18 cellular contexts compared by ENCODE assay signal in the genomic region with DNA sequence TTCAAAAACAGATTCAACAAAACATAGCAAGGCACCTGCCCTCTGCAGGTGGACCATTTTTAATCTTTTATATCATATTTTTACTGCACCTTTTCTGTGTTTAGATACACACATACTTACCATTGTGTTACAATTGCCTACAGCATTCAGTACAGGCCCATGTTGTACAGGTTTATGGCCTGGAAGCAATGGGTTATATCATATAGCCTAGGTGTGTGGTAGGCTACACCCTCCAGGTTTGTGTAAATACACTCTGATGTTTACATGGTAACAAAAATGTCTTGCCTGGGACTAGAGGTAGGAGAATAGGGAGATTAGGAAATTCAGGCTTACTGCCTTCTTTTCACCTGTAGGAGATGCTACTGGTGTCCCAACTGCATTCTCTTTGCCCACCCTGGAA. TPM values are rescaled to one million over a fixed set of nuclear protein-coding genes. Genes with fewer than 3 reads are reported as not detected.
A peak's percentile ranks its signal among the peaks of the same experiment; 100 is the strongest.
DNase-seq lines count a peak whose midpoint lies in the region; ATAC-seq, FAIRE-seq and TF ChIP-seq lines count a peak whose summit lies in the region.
"Had no signal": no experiment of that assay in that cellular context is flagged by ENCODE, and none has a peak within 500 bp of the region (broad histone marks: within the 10 kb centered on the region; RNA-seq: fewer than 3 reads in every experiment).

No MANE protein-coding gene starts in this region.

- H3K27me3 ChIP-seq in suprapubic skin: no peaks in the 10 kb centered on the region

- H3K9me3 Mint-ChIP-seq in T-cell: no peaks in the 10 kb centered on the region
- H3K9me3 Mint-ChIP-seq in naive thymus-derived CD8-positive, alpha-beta T cell: no peaks in the 10 kb centered on the region
- H3K9me3 Mint-ChIP-seq: CD4-positive, CD25-positive, alpha-beta regulatory T cell had no signal

- peak overlapping the region; percentile 11 to 23 for H3K27ac Mint-ChIP-seq in T-cell
- H3K27ac Mint-ChIP-seq in naive thymus-derived CD8-positive, alpha-beta T cell: peak overlapping the region in 2 of 10 donors; percentile 25 to 62

- no peaks in the 10 kb centered on the region for H3K27me3 Mint-ChIP-seq in T-cell
- H3K27me3 Mint-ChIP-seq in naive thymus-derived CD8-positive, alpha-beta T cell: no peaks in the 10 kb centered on the region

- H3K4me3 Mint-ChIP-seq in T-cell: no peak overlapping the region
- H3K4me3 Mint-ChIP-seq in naive thymus-derived CD8-positive, alpha-beta T cell: no peak overlapping the region
- H3K4me3 Mint-ChIP-seq: CD4-positive, CD25-positive, alpha-beta regulatory T cell had no signal

- H3K9me3 ChIP-seq in suprapubic skin: no peaks in the 10 kb centered on the region

- no peaks in the 10 kb centered on the region for H3K36me3 Mint-ChIP-seq in T-cell
- H3K36me3 Mint-ChIP-seq in naive thymus-derived CD8-positive, alpha-beta T cell: no peaks in the 10 kb centered on the region
- H3K36me3 Mint-ChIP-seq: CD4-positive, CD25-positive, alpha-beta regulatory T cell had no signal

- no peak overlapping the region for H3K4me3 ChIP-seq in suprapubic skin

- DNase-seq in H54 (ENCODE audit: insufficient read length, low spot score) (no peak), T-cell (no peak), epithelial cell of prostate (ENCODE audit: low read depth, low spot score) (no peak), suprapubic skin (ENCODE audit: low spot score in 2 of 2) (no peak), NCI-H1694 (lab: John Stamatoyannopoulos, UW) (no peak), activated T-cell treated with anti-CD3 and anti-CD28 coated beads for 4 hours (no peak)
- no peak for DNase-seq in naive thymus-derived CD8-positive, alpha-beta T cell
- no peak for DNase-seq in activated CD4-positive, alpha-beta T cell treated with anti-CD3 and anti-CD28 coated beads for 1 hour
- DNase-seq: AML-193; Calu3; CD4-positive, CD25-positive, alpha-beta regulatory T cell; DMS79; NCI-H1417; NCI-H1930; NCI-H2171 treated with DMSO at 0.1 percent for 48 hours; NCI-H446 treated with DMSO at 0.1 percent for 48 hours; NCI-H774 had no signal

- TF ChIP-seq EP300 in suprapubic skin (IDR thresholded peaks at IDR 0.05): no peak

- no peak for ATAC-seq in T-cell (replicated peaks in 1 of 4)
- ATAC-seq in naive thymus-derived CD8-positive, alpha-beta T cell: no peak

- peak; percentile 60 for FAIRE-seq in H54 (lab: Jason Lieb, UNC)
- FAIRE-seq: HTR-8/SVneo had no signal

- H3K27ac ChIP-seq in epithelial cell of prostate (peak overlapping the region; percentile 1), suprapubic skin (peak overlapping the region; percentile 86)

- TF ChIP-seq POLR2A in H54 (IDR thresholded peaks at IDR 0.05; ENCODE audit: low read depth, low read length): no peak
- no peak for TF ChIP-seq POLR2A in suprapubic skin (IDR thresholded peaks at IDR 0.05)

- POLR2A ChIA-PET in T-cell (lab: Charles Lee): no interaction called here
- POLR2A ChIA-PET in naive thymus-derived CD8-positive, alpha-beta T cell (lab: Charles Lee): no interaction called here

- no peaks in the 10 kb centered on the region for H3K36me3 ChIP-seq in suprapubic skin

- TF ChIP-seq CTCF in suprapubic skin (IDR thresholded peaks at IDR 0.05): no peak

- CTCF ChIA-PET in T-cell (lab: Charles Lee): interaction anchor here (1.0 to 1.9 kb wide), 3 partner anchors 74 to 75 kb away, joined by 5 to 6 read pairs (median 6); no protein-coding TSS in a partner anchor

- H3K4me1 Mint-ChIP-seq in T-cell: peaks cover 24 to 36% (median 26%) of the 10 kb centered on the region in 3 donors
- peaks cover 2 to 42% (median 35%) of the 10 kb centered on the region in 4 donors for H3K4me1 Mint-ChIP-seq in naive thymus-derived CD8-positive, alpha-beta T cell

- peaks cover 53% of the 10 kb centered on the region for H3K4me1 ChIP-seq in suprapubic skin

RNA-seq across cellular contexts. Expression of a gene that starts 8.2 kb away (rescaled TPM):
- total RNA-seq in T-cell (10 to 100 TPM; 83.3 to 99.3 (median 84.9) TPM), suprapubic skin (100 to 1,000 TPM in 2 of 4 donors, 10 to 100 TPM in 2; 67.3 to 111 (median 93.8) TPM)
- 100 to 1,000 TPM; 105 to 108 TPM for total RNA-seq in naive thymus-derived CD8-positive, alpha-beta T cell
- 100 to 1,000 TPM; 160 to 178 (median 173) TPM for polyA plus RNA-seq in naive thymus-derived CD8-positive, alpha-beta T cell
